8 cellular contexts compared by ENCODE assay signal in the genomic region with DNA sequence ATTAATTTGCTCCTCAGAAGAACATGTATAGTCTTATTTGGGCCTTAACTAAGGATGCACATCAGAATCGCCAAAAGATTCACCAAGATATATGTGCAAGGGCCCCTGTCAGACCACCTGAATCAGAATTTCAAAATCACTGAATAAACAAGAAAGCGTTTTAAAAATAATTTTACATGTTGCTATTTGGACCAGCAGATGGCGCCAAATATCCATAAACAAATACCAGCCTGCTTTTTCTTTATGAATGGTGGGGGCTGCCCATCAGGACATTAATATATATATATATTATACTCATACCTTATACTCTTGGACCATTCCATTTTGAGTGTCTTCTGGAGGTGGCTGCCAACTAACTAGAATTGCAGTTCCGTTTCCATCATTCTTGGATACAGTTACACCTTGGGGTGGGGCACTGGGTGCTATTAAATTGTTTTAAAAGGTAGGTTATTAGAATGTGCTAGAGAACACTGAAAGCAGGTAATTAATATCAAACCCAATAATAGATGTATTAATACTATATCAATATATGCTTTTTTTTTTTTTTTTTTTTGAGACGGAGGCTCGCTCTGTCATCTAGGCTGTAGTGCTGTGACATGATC.
DNase-seq lines count a peak whose midpoint lies in the region; ATAC-seq and TF ChIP-seq lines count a peak whose summit lies in the region.

No MANE protein-coding gene starts in this region.

- WGBS in ovary, 3 donors, result 51 to 54% (median 54%) methylated on average over 6 of the region's 6 CpGs

- H3K4me3 ChIP-seq in PC-3 (ENCODE audit: low read length) (no peak overlapping the region), ovary (no peak overlapping the region)

- H3K9me3 ChIP-seq in PC-3 (ENCODE audit: low read length) (no peaks in the 10 kb centered on the region), ovary (no peaks in the 10 kb centered on the region)

- intact Hi-C loops in PC-3 (cut with micrococcal nuclease), result loop anchor here (1.0 to 5.0 kb wide), 4 partner anchors 319 to 703 kb away; no protein-coding TSS in a partner anchor
- intact Hi-C loops in ovary (cut with DNase I), result loop anchor here in 2 of 4 donors (5.0 kb wide), 1 partner anchor 373 kb away; no protein-coding TSS in a partner anchor

- no TSS peak for BruUV-seq in PC-3 (replicated peaks; lab: Mats Ljungman, UMichigan)

- H3F3A ChIP-seq in PC-3 (ENCODE audit: low read length, unreplicated experiment), result no peaks in the 10 kb centered on the region

- H3K79me2 ChIP-seq in PC-3 (ENCODE audit: low read length), result no peaks in the 10 kb centered on the region

- no peak overlapping the region for H3K4me3 Mint-ChIP-seq in endothelial cell (ENCODE audit: unreplicated experiment)
- H3K4me3 Mint-ChIP-seq in T-helper 2 cell treated with Interferon-gamma antibody and Interleukin-4, amounts not matched to agents 5 μg/mL and 100 μg/mL, for 36 hours, result no peak overlapping the region

- CTCF ChIA-PET in PC-3 (lab: Charles Lee), result no interaction called here

- H3K4me1 Mint-ChIP-seq in endothelial cell (ENCODE audit: unreplicated experiment), result peaks cover 13% of the 10 kb centered on the region
- no peaks in the 10 kb centered on the region for H3K4me1 Mint-ChIP-seq in T-helper 2 cell treated with Interferon-gamma antibody and Interleukin-4, amounts not matched to agents 5 μg/mL and 100 μg/mL, for 36 hours (ENCODE audit: low read depth)

- no peaks in the 10 kb centered on the region for H3K9me2 ChIP-seq in PC-3 (replicated peaks; ENCODE audit: low read length)

- H3K4me2 ChIP-seq in PC-3 (ENCODE audit: low read length), result no peak overlapping the region

- H3K9me3 Mint-ChIP-seq in endothelial cell (ENCODE audit: unreplicated experiment), result no peaks in the 10 kb centered on the region
- no peaks in the 10 kb centered on the region for H3K9me3 Mint-ChIP-seq in T-helper 2 cell treated with Interferon-gamma antibody and Interleukin-4, amounts not matched to agents 5 μg/mL and 100 μg/mL, for 36 hours

- H3K27me3 ChIP-seq in PC-3 (ENCODE audit: low read length) (no peaks in the 10 kb centered on the region), ovary (no peaks in the 10 kb centered on the region)

- no peaks in the 10 kb centered on the region for H3K4me1 ChIP-seq in PC-3 (ENCODE audit: insufficient read depth, low read length)
- H3K4me1 ChIP-seq in ovary (ENCODE audit: insufficient read depth), result no peaks in the 10 kb centered on the region

- no peak overlapping the region for H3K9ac ChIP-seq in PC-3 (ENCODE audit: low read length)

- H3K27ac Mint-ChIP-seq in endothelial cell (ENCODE audit: unreplicated experiment), result no peak overlapping the region
- no peak overlapping the region for H3K27ac Mint-ChIP-seq in T-helper 2 cell treated with Interferon-gamma antibody and Interleukin-4, amounts not matched to agents 5 μg/mL and 100 μg/mL, for 36 hours

- H4K20me1 ChIP-seq in PC-3 (ENCODE audit: low read length), result no peaks in the 10 kb centered on the region

- ATAC-seq in PC-3 (no peak), HG03460 (IDR thresholded peaks at IDR 0.05; ENCODE audit: unreplicated experiment) (no peak), GM21515 (IDR thresholded peaks at IDR 0.05; ENCODE audit: unreplicated experiment) (no peak)

- DNase-seq in PC-3 (peak; percentile 76), endothelial cell (ENCODE audit: low spot score) (peak; percentile 25), ovary (peak in 2 of 5 donors; percentile 34 to 51)
- no peak for DNase-seq in T-helper 2 cell treated with Interferon-gamma antibody and Interleukin-4, amounts not matched to agents 5 μg/mL and 100 μg/mL, for 36 hours (ENCODE audit: low spot score)

- peaks cover 14% of the 10 kb centered on the region for H3K36me3 Mint-ChIP-seq in endothelial cell (ENCODE audit: low read depth, unreplicated experiment)
- no peaks in the 10 kb centered on the region for H3K36me3 Mint-ChIP-seq in T-helper 2 cell treated with Interferon-gamma antibody and Interleukin-4, amounts not matched to agents 5 μg/mL and 100 μg/mL, for 36 hours (ENCODE audit: low read depth)

- H3K27me3 Mint-ChIP-seq in endothelial cell (ENCODE audit: unreplicated experiment), result no peaks in the 10 kb centered on the region
- H3K27me3 Mint-ChIP-seq in T-helper 2 cell treated with Interferon-gamma antibody and Interleukin-4, amounts not matched to agents 5 μg/mL and 100 μg/mL, for 36 hours (ENCODE audit: low read depth), result no peaks in the 10 kb centered on the region

- no peak overlapping the region for H3K27ac ChIP-seq in C4-2B
- no peak overlapping the region for H3K27ac ChIP-seq in PC-3 (ENCODE audit: low read length)
- H3K27ac ChIP-seq in ovary, result no peak overlapping the region

- no peak for TF ChIP-seq EP300 in ovary (IDR thresholded peaks at IDR 0.05)

- peak; percentile 62 for TF ChIP-seq CTCF in C4-2B (conservative IDR thresholded peaks at IDR 0.05)
- TF ChIP-seq CTCF in GM12873 (IDR thresholded peaks at IDR 0.05; ENCODE audit: insufficient read depth, low read depth, low read length, missing control alignments), result peak; percentile 52
- peak; percentile 79 for TF ChIP-seq CTCF in PC-3 (conservative IDR thresholded peaks at IDR 0.05; ENCODE audit: low read depth, low read length)
- peak; percentile 96 for TF ChIP-seq CTCF in endothelial cell (IDR thresholded peaks at IDR 0.05; ENCODE audit: unreplicated experiment)
- TF ChIP-seq CTCF in ovary (IDR thresholded peaks at IDR 0.05), result peak; percentile 56 to 61 (median 57)

- POLR2A ChIA-PET in PC-3 (lab: Charles Lee; ENCODE audit: unreplicated experiment), result no interaction called here

- no peaks in the 10 kb centered on the region for H3K36me3 ChIP-seq in PC-3 (ENCODE audit: low read depth, low read length)
- H3K36me3 ChIP-seq in ovary, result no peaks in the 10 kb centered on the region

- TF ChIP-seq POLR2A in ovary (IDR thresholded peaks at IDR 0.05), result no peak

- no peak overlapping the region for H2AFZ ChIP-seq in PC-3 (ENCODE audit: low read length)
